16 cellular contexts compared by ENCODE assay signal in the genomic region with DNA sequence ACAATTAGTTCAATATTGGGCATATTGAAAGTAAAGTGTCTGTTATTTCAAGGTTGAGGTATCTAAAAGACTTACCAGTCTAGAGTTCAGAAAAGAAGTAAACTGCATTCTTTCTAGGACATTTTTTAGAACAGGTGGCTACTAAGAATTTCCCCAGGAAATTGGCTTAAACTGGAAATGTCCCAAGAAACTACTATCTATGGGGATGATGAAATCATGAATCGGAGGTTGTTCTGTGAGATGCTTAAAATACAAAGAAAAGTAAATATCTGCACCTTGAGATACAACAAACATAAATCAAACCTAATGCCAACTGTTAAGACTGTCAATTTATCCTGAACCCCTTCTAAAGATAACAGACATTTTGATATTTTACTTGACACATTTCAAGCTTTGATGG.
"Had no signal": no experiment of that assay in that cellular context is flagged by ENCODE, and none has a peak within 500 bp of the region (broad histone marks: within the 10 kb centered on the region; RNA-seq: fewer than 3 reads in every experiment).

No MANE protein-coding gene starts in this region.

- H2AFZ ChIP-seq: neural progenitor cell had no signal

- H3K9ac ChIP-seq: neural progenitor cell had no signal

- H3K4me1 ChIP-seq: adrenal gland, neural progenitor cell, pancreas, sigmoid colon, upper lobe of right lung had no signal

- H3K9me3 ChIP-seq: adrenal gland, gastrocnemius medialis, pancreas, sigmoid colon, upper lobe of right lung had no signal

- H3K36me3 ChIP-seq: adrenal gland, cardiac muscle cell, gastrocnemius medialis, heart left ventricle, neural progenitor cell, pancreas, sigmoid colon, upper lobe of right lung had no signal

- H3K27ac ChIP-seq: adrenal gland, cardiac muscle cell, neural progenitor cell, pancreas, sigmoid colon, upper lobe of right lung, VCaP had no signal

- H3K4me2 ChIP-seq: neural progenitor cell had no signal

- ATAC-seq: activated naive CD4-positive, alpha-beta T cell treated with anti-CD3 and anti-CD28 coated beads, Interleukin-2, amount 50 U/mL, for 72 hours had no signal

- DNase-seq: activated CD4-positive, CD25-positive, alpha-beta regulatory T cell treated with anti-CD3 and anti-CD28 coated beads, Interleukin-2, amount 50 U/mL, for 72 hours; activated gamma-delta T cell treated with Interleukin-2 at 50 U/mL for 16 hours; adrenal gland; endodermal cell; erythroblast; gastrocnemius medialis; left ventricle myocardium superior; pancreas; sigmoid colon; T-helper 2 cell; upper lobe of right lung had no signal

- H3K4me3 ChIP-seq: adrenal gland, cardiac muscle cell, gastrocnemius medialis, heart left ventricle, neural progenitor cell, pancreas, sigmoid colon, upper lobe of right lung had no signal

- H3K27me3 ChIP-seq: adrenal gland, cardiac muscle cell, gastrocnemius medialis, heart left ventricle, neural progenitor cell, pancreas, sigmoid colon, upper lobe of right lung had no signal
